18 cellular contexts compared by ENCODE assay signal in genomic region chr2:134331081-134331480, GRCh38.
DNase-seq lines count a peak whose midpoint lies in the region; ATAC-seq and TF ChIP-seq lines count a peak whose summit lies in the region.
"Had no signal": no experiment of that assay in that cellular context is flagged by ENCODE, and none has a peak within 500 bp of the region (broad histone marks: within the 10 kb centered on the region; RNA-seq: fewer than 3 reads in every experiment).

No MANE protein-coding gene starts in this region.

- H3K27me3 ChIP-seq in BLaER1 = no peaks in the 10 kb centered on the region
- H3K27me3 ChIP-seq: BLaER1 treated with 17β-estradiol and CSF1 and Interleukin-3, amounts not matched to agents 10 nM and 100 nM had no signal

- no peak overlapping the region for H3K27ac Mint-ChIP-seq in endothelial cell (ENCODE audit: unreplicated experiment)
- peak overlapping the region; percentile 11 for H3K27ac Mint-ChIP-seq in neural crest cell (ENCODE audit: unreplicated experiment)

- no peak overlapping the region for H3K9ac ChIP-seq in BLaER1
- H3K9ac ChIP-seq: BLaER1 treated with 17β-estradiol and CSF1 and Interleukin-3, amounts not matched to agents 10 nM and 100 nM; GM23248 had no signal

- peaks cover 10% of the 10 kb centered on the region for H3K36me3 Mint-ChIP-seq in endothelial cell (ENCODE audit: low read depth, unreplicated experiment)
- peaks cover 20% of the 10 kb centered on the region for H3K36me3 Mint-ChIP-seq in neural crest cell (ENCODE audit: low read depth)

- no peak overlapping the region for H3K4me2 ChIP-seq in BLaER1
- H3K4me2 ChIP-seq: BLaER1 treated with 17β-estradiol and CSF1 and Interleukin-3, amounts not matched to agents 10 nM and 100 nM had no signal

- H3K36me3 ChIP-seq in BLaER1 = peaks cover 79% of the 10 kb centered on the region

- 0 out of 2 replicates have a peak overlapping the region, but pooled peaks have one; percentile 15 for H3K4me3 ChIP-seq in BLaER1
- H3K4me3 ChIP-seq: BLaER1 treated with 17β-estradiol and CSF1 and Interleukin-3, amounts not matched to agents 10 nM and 100 nM; GM23248 had no signal

- TF ChIP-seq CTCF in endothelial cell (IDR thresholded peaks at IDR 0.05; ENCODE audit: unreplicated experiment) = no peak
- TF ChIP-seq CTCF in neural crest cell (conservative IDR thresholded peaks at IDR 0.05) = no peak

- H3K4me1 Mint-ChIP-seq in endothelial cell (ENCODE audit: unreplicated experiment) = peaks cover 9% of the 10 kb centered on the region
- H3K4me1 Mint-ChIP-seq in neural crest cell = peaks cover 13% of the 10 kb centered on the region

- H3K4me3 Mint-ChIP-seq in endothelial cell (ENCODE audit: unreplicated experiment) (peak overlapping the region; percentile 60), neural crest cell (no peak overlapping the region)
- H3K4me3 Mint-ChIP-seq: CD14-positive monocyte; CD4-positive, alpha-beta memory T cell had no signal

- ATAC-seq in HG03108 (IDR thresholded peaks at IDR 0.05; ENCODE audit: unreplicated experiment) (no peak), GM18873 (IDR thresholded peaks at IDR 0.05; ENCODE audit: low FRiP score, unreplicated experiment) (no peak)

- no peaks in the 10 kb centered on the region for H4K20me1 ChIP-seq in BLaER1
- H4K20me1 ChIP-seq: BLaER1 treated with 17β-estradiol and CSF1 and Interleukin-3, amounts not matched to agents 10 nM and 100 nM had no signal

- peaks cover 26% of the 10 kb centered on the region for H3K4me1 ChIP-seq in BLaER1

- H3K27me3 Mint-ChIP-seq in endothelial cell (ENCODE audit: unreplicated experiment) = peaks cover 4% of the 10 kb centered on the region
- no peaks in the 10 kb centered on the region for H3K27me3 Mint-ChIP-seq in neural crest cell (ENCODE audit: low read depth)
- H3K27me3 Mint-ChIP-seq: CD4-positive, alpha-beta memory T cell had no signal

- peaks cover 48% of the 10 kb centered on the region for H3K9me3 ChIP-seq in BLaER1

- H3K9me3 Mint-ChIP-seq in endothelial cell (ENCODE audit: unreplicated experiment) = no peaks in the 10 kb centered on the region
- H3K9me3 Mint-ChIP-seq in neural crest cell = peaks cover 10% of the 10 kb centered on the region

- DNase-seq in M059J (ENCODE audit: low read depth) (peak; percentile 12), endothelial cell (ENCODE audit: low spot score) (no peak), neural crest cell (ENCODE audit: low read depth, low spot score) (no peak), hepatic stellate cell (ENCODE audit: low spot score) (no peak), NCI-H2029 (lab: John Stamatoyannopoulos, UW) (no peak)
- DNase-seq: Calu3; CD4-positive, alpha-beta memory T cell; COR-L47; DMS53; DMS79 treated with DMSO at 0.1 percent for 48 hours; GM23248; H7; HCEC 1CT had no signal

- no peak overlapping the region for H3K27ac ChIP-seq in BLaER1
- H3K27ac ChIP-seq: BLaER1 treated with 17β-estradiol and CSF1 and Interleukin-3, amounts not matched to agents 10 nM and 100 nM; GM23248 had no signal
